ENCODE assay signal across 19 cellular contexts in the genomic region with DNA sequence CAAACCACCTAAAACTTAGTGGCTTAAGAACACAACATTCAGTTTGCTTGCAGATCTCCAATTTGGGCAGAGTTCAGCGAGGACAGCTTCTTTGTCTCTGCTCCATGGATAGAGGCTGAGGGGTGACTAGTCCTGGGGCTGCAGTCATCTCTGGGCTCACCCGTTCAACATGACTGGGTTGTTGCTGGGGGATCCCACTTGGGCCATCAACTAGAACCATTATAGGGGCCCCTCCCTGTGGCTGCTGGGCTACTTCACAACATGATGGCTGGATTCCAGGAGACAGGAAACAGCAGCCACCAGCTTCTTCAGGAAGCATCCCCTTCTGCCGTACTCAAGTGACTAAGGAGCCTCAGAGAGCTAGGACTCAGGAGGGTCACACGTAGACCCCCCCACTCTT.
DNase-seq lines count a peak whose midpoint lies in the region; ATAC-seq and TF ChIP-seq lines count a peak whose summit lies in the region.
"Had no signal": no experiment of that assay in that cellular context is flagged by ENCODE, and none has a peak within 500 bp of the region (broad histone marks: within the 10 kb centered on the region; RNA-seq: fewer than 3 reads in every experiment).

No MANE protein-coding gene starts in this region.

- no peak for DNase-seq in right cardiac atrium
- DNase-seq in left ventricle myocardium inferior = no peak
- peak; percentile 22 for DNase-seq in islet precursor cell
- no peak for DNase-seq in trophoblast cell
- DNase-seq in kidney tubule cell (ENCODE audit: low spot score) = no peak
- no peak for DNase-seq in NCI-H510A treated with DMSO at 0.1 percent for 48 hours (lab: John Stamatoyannopoulos, UW)
- DNase-seq: DND-41; KBM-7; MV-4-11; NCI-H1417 treated with DMSO at 0.1 percent for 48 hours; NCI-H2029; NCI-H2171; NCI-H446; NK-92 treated with Interleukin-12 subunit alpha and Interleukin-12 subunit beta, amount 100 ng/mL, for 24 hours; RPMI8226 had no signal

- no peak overlapping the region for H3K14ac ChIP-seq in trophoblast cell (ENCODE audit: low read length)

- no peak overlapping the region for H2AFZ ChIP-seq in trophoblast cell (ENCODE audit: insufficient read depth, low read length, poor library complexity)
- H2AFZ ChIP-seq: GM23338 had no signal

- peaks cover 3% of the 10 kb centered on the region for H3K4me1 ChIP-seq in right cardiac atrium (ENCODE audit: control insufficient read depth, insufficient read depth, low read length)
- peaks cover 6% of the 10 kb centered on the region for H3K4me1 ChIP-seq in left ventricle myocardium inferior
- peaks cover 16 to 17% of the 10 kb centered on the region in 2 experiments for H3K4me1 ChIP-seq in trophoblast cell (ENCODE audit: control insufficient read depth in 1 of 2, insufficient read depth in 2 of 2, low read length in 2 of 2)
- H3K4me1 ChIP-seq: A549 had no signal

- no peak overlapping the region for H3K9ac ChIP-seq in trophoblast cell (ENCODE audit: low read length)

- H3K79me2 ChIP-seq in trophoblast cell (ENCODE audit: control insufficient read depth, insufficient read depth, low read length, poor library complexity) = no peaks in the 10 kb centered on the region

- H4K12ac ChIP-seq in trophoblast cell (ENCODE audit: low read depth, low read length) = no peak overlapping the region

- no peak overlapping the region for H3K4me3 ChIP-seq in right cardiac atrium (ENCODE audit: low read length)
- H3K4me3 ChIP-seq in left ventricle myocardium inferior = no peak overlapping the region
- no peak overlapping the region for H3K4me3 ChIP-seq in trophoblast cell (ENCODE audit: low read depth, low read length)
- H3K4me3 ChIP-seq: A549, GM23338 had no signal

- H2BK5ac ChIP-seq in trophoblast cell (ENCODE audit: low read depth, low read length, poor library complexity) = no peak overlapping the region

- no peak overlapping the region for H2BK12ac ChIP-seq in trophoblast cell (ENCODE audit: low read length)

- H3K27ac ChIP-seq in right cardiac atrium (ENCODE audit: low read length) (no peak overlapping the region), left ventricle myocardium inferior (replicated peaks) (no peak overlapping the region), trophoblast cell (ENCODE audit: low read depth, low read length) (no peak overlapping the region)
- H3K27ac ChIP-seq: A549 had no signal

- H3K27me3 ChIP-seq in right cardiac atrium (ENCODE audit: control insufficient read depth, insufficient read depth) = no peaks in the 10 kb centered on the region
- H3K27me3 ChIP-seq in left ventricle myocardium inferior (ENCODE audit: low read depth) = no peaks in the 10 kb centered on the region
- no peaks in the 10 kb centered on the region for H3K27me3 ChIP-seq in trophoblast cell (ENCODE audit: insufficient read depth, low read length)

- peak overlapping the region; percentile 2 for H2AK5ac ChIP-seq in trophoblast cell (ENCODE audit: low read length)

- H3K36me3 ChIP-seq in left ventricle myocardium inferior = no peaks in the 10 kb centered on the region
- H3K36me3 ChIP-seq in trophoblast cell (ENCODE audit: control insufficient read depth in 1 of 2, insufficient read depth in 2 of 2, low read length in 2 of 2) = no peaks in the 10 kb centered on the region

- no peak overlapping the region for H3K23ac ChIP-seq in trophoblast cell (ENCODE audit: low read length)

- no peak overlapping the region for H3K4me2 ChIP-seq in trophoblast cell (ENCODE audit: low read length)
- H3K4me2 ChIP-seq: A549, GM23338 had no signal

- H4K91ac ChIP-seq in trophoblast cell (ENCODE audit: low read depth, low read length) = no peak overlapping the region

- H4K8ac ChIP-seq in trophoblast cell (ENCODE audit: low read depth, low read length) = no peak overlapping the region

- 54% methylated on average over 4 of the region's 4 CpGs for WGBS in right cardiac atrium
- WGBS in trophoblast cell (ENCODE audit: extremely low coverage, insufficient coverage, insufficient read length) = no CpG with 5 or more reads among the region's 4 CpGs

- peaks cover 13% of the 10 kb centered on the region for H3K79me1 ChIP-seq in trophoblast cell (ENCODE audit: low read length)

- H3K9me3 ChIP-seq in right cardiac atrium (ENCODE audit: control insufficient read depth, low read length) (no peaks in the 10 kb centered on the region), left ventricle myocardium inferior (replicated peaks) (no peaks in the 10 kb centered on the region), trophoblast cell (ENCODE audit: insufficient read depth, low read depth, low read length) (no peaks in the 10 kb centered on the region)
- H3K9me3 ChIP-seq: A549 had no signal

- H3K4ac ChIP-seq in trophoblast cell (ENCODE audit: low read depth, low read length) = no peak overlapping the region

- no peak overlapping the region for H3K18ac ChIP-seq in trophoblast cell (ENCODE audit: low read length)

- no peak overlapping the region for H2BK120ac ChIP-seq in trophoblast cell (ENCODE audit: insufficient read depth, low read length, poor library complexity)

- TF ChIP-seq CTCF in left ventricle myocardium inferior (IDR thresholded peaks at IDR 0.05; ENCODE audit: borderline replicate concordance) = no peak

- ATAC-seq in right cardiac atrium = peak; percentile 20 to 50
- no peak for ATAC-seq in GM18520 (IDR thresholded peaks at IDR 0.05; ENCODE audit: unreplicated experiment)
- ATAC-seq: A549, GM23338, HCT116 had no signal

- intact Hi-C loops in right cardiac atrium (cut with DNase I) = no loop called here
- intact Hi-C loops in left ventricle myocardium inferior (cut with micrococcal nuclease) = no loop called here
